In the genomic region with DNA sequence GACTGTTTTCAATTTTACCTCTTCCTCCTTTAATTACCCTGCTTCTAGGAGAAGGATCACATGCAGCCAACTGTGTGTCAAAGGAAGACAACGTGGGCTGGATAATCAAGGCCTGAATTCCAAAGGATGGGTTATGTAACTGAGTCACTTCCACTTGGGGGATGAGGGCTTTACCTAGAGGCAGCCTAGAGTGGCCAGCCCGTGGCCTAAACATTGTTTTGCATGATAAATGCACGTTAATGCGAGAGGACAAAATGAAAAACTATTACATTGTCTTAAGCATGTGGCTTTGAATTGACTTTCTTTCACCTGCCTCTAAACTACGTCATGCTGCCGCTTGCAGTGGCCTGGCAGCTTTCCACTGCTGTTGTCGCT, we compare ENCODE assay signal across 1 cellular context.
TF ChIP-seq lines count a peak whose summit lies in the region.

No MANE protein-coding gene starts in this region.

TF ChIP-seq in IMR-90, 13 proteins besides CTCF, POLR2A, EP300 and RAD21 (continued from another document):
- no peak for TF ChIP-seq NFE2L2 (IDR thresholded peaks at IDR 0.05; ENCODE audit: low read depth, low read length)
